13 cellular contexts compared by ENCODE assay signal in genomic region chr3:14324224-14324944, GRCh38.
DNase-seq lines count a peak whose midpoint lies in the region; ATAC-seq and TF ChIP-seq lines count a peak whose summit lies in the region.
"Had no signal": no experiment of that assay in that cellular context is flagged by ENCODE, and none has a peak within 500 bp of the region (broad histone marks: within the 10 kb centered on the region; RNA-seq: fewer than 3 reads in every experiment).

No MANE protein-coding gene starts in this region.

- peaks cover 0 to 8% of the 10 kb centered on the region in 2 donors for H3K4me1 ChIP-seq in adrenal gland (replicated peaks in 1 of 2)

- no peak overlapping the region for H3K4me3 Mint-ChIP-seq in stimulated activated effector memory CD8-positive, alpha-beta T cell treated with anti-CD3 and anti-CD28 coated beads, Interleukin-12 subunit alpha, Interleukin-12 subunit beta, amount 100 ng/mL, for 72 hours
- H3K4me3 Mint-ChIP-seq: activated CD4-positive, alpha-beta memory T cell treated with anti-CD3 and anti-CD28 coated beads for 36 hours had no signal

- intact Hi-C loops in adrenal gland (cut with DNase I), result no loop called here

- no peaks in the 10 kb centered on the region for H3K27me3 ChIP-seq in adrenal gland

- peak overlapping the region in 1 of 5 donors; percentile 13 for H3K27ac ChIP-seq in adrenal gland
- H3K27ac ChIP-seq: esophagus squamous epithelium had no signal

- no peaks in the 10 kb centered on the region for H3K9me3 ChIP-seq in adrenal gland (replicated peaks in 1 of 3)

- no peak overlapping the region for H3K4me3 ChIP-seq in adrenal gland
- H3K4me3 ChIP-seq: esophagus squamous epithelium had no signal

- ATAC-seq in stimulated activated effector memory CD8-positive, alpha-beta T cell treated with anti-CD3 and anti-CD28 coated beads, Interleukin-12 subunit alpha, Interleukin-12 subunit beta, amount 100 ng/mL, for 72 hours, result no peak

- peaks cover 8% of the 10 kb centered on the region for H3K9me3 Mint-ChIP-seq in stimulated activated effector memory CD8-positive, alpha-beta T cell treated with anti-CD3 and anti-CD28 coated beads, Interleukin-12 subunit alpha, Interleukin-12 subunit beta, amount 100 ng/mL, for 72 hours

- no peaks in the 10 kb centered on the region for H3K36me3 ChIP-seq in adrenal gland (replicated peaks in 1 of 2)
- H3K36me3 ChIP-seq: esophagus squamous epithelium had no signal

- H3K27ac Mint-ChIP-seq in stimulated activated effector memory CD8-positive, alpha-beta T cell treated with anti-CD3 and anti-CD28 coated beads, Interleukin-12 subunit alpha, Interleukin-12 subunit beta, amount 100 ng/mL, for 72 hours, result peak overlapping the region; percentile 40
- H3K27ac Mint-ChIP-seq: activated CD4-positive, alpha-beta memory T cell treated with anti-CD3 and anti-CD28 coated beads for 36 hours had no signal

- DNase-seq in HT1080 (ENCODE audit: low read depth) (peak; percentile 54), adrenal gland (peak in 4 of 7 donors; percentile 24 to 55 (median 39)), hepatic stellate cell (ENCODE audit: low spot score) (peak; percentile 64), activated T-cell treated with anti-CD3 and anti-CD28 coated beads for 4 hours (no peak), HuH-7 (ENCODE audit: low spot score) (no peak)
- no peak for DNase-seq in stimulated activated effector memory CD8-positive, alpha-beta T cell treated with anti-CD3 and anti-CD28 coated beads, Interleukin-12 subunit alpha, Interleukin-12 subunit beta, amount 100 ng/mL, for 72 hours (ENCODE audit: low spot score in 2 of 2)
- DNase-seq in stimulated activated CD4-positive, alpha-beta T cell treated with anti-CD3 and anti-CD28 coated beads, Interleukin-2, amount 100 ng/mL, for 48 hours, result no peak
- DNase-seq: activated CD4-positive, alpha-beta memory T cell treated with anti-CD3 and anti-CD28 coated beads for 36 hours; activated effector memory CD4-positive, alpha-beta T cell treated with Interleukin-2 at 50 U/mL for 16 hours; central memory CD4-positive, alpha-beta T cell; esophagus squamous epithelium; retina; T-helper 9 cell had no signal

- no peak for TF ChIP-seq POLR2A in adrenal gland (IDR thresholded peaks at IDR 0.05)

- no peak for TF ChIP-seq CTCF in adrenal gland (IDR thresholded peaks at IDR 0.05)

- WGBS in adrenal gland, 4 donors, result 72 to 78% (median 74%) methylated on average over 12 to 13 of the region's 13 CpGs

- no peaks in the 10 kb centered on the region for H3K36me3 Mint-ChIP-seq in stimulated activated effector memory CD8-positive, alpha-beta T cell treated with anti-CD3 and anti-CD28 coated beads, Interleukin-12 subunit alpha, Interleukin-12 subunit beta, amount 100 ng/mL, for 72 hours
- H3K36me3 Mint-ChIP-seq: activated CD4-positive, alpha-beta memory T cell treated with anti-CD3 and anti-CD28 coated beads for 36 hours had no signal

- H3K4me1 Mint-ChIP-seq in stimulated activated effector memory CD8-positive, alpha-beta T cell treated with anti-CD3 and anti-CD28 coated beads, Interleukin-12 subunit alpha, Interleukin-12 subunit beta, amount 100 ng/mL, for 72 hours, result no peaks in the 10 kb centered on the region

Comparison
In these comparisons a context has a peak if more than half of its experiments do, and no peak if none do; other contexts are left out.
1. DNase-seq: peak in HT1080 (single experiment), adrenal gland (4 of 7) and hepatic stellate cell (single experiment); none in stimulated activated effector memory CD8-positive, alpha-beta T cell treated with anti-CD3 and anti-CD28 coated beads, Interleukin-12 subunit alpha, Interleukin-12 subunit beta, amount 100 ng/mL, for 72 hours (0 of 2), stimulated activated CD4-positive, alpha-beta T cell treated with anti-CD3 and anti-CD28 coated beads, Interleukin-2, amount 100 ng/mL, for 48 hours (0 of 2), activated T-cell treated with anti-CD3 and anti-CD28 coated beads for 4 hours (single experiment) and HuH-7 (single experiment).